8 cellular contexts compared by ENCODE assay signal in genomic region chr3:37974121-37974927, GRCh38. TPM values are rescaled to one million over a fixed set of nuclear protein-coding genes. Genes with fewer than 3 reads are reported as not detected.
DNase-seq lines count a peak whose midpoint lies in the region; ATAC-seq and TF ChIP-seq lines count a peak whose summit lies in the region.

No MANE protein-coding gene starts in this region.

- H3K27ac Mint-ChIP-seq in HFFc6 (peak overlapping the region; percentile 38; the same call in 1 of the 2 replicates), endothelial cell (ENCODE audit: unreplicated experiment) (peak overlapping the region; percentile 85)
- H3K27ac Mint-ChIP-seq in activated CD8-positive, alpha-beta T cell treated with anti-CD3 and anti-CD28 coated beads for 36 hours: no peak overlapping the region

- H3K36me3 Mint-ChIP-seq in HFFc6 (ENCODE audit: low read depth) (peaks cover 12% of the 10 kb centered on the region; the same call in 1 of the 2 replicates), endothelial cell (ENCODE audit: low read depth, unreplicated experiment) (peaks cover 33% of the 10 kb centered on the region)
- H3K36me3 Mint-ChIP-seq in activated CD8-positive, alpha-beta T cell treated with anti-CD3 and anti-CD28 coated beads for 36 hours (ENCODE audit: low read depth): no peaks in the 10 kb centered on the region

- POLR2A ChIA-PET in activated CD8-positive, alpha-beta T cell treated with anti-CD3 and anti-CD28 coated beads for 36 hours (lab: Charles Lee): interaction anchor here (0.8 to 0.9 kb wide), 2 partner anchors 16 to 23 kb away, joined by 3 read pairs; no protein-coding TSS in a partner anchor

- H3K4me1 Mint-ChIP-seq in HFFc6 (ENCODE audit: low read depth) (peaks cover 18% of the 10 kb centered on the region), endothelial cell (ENCODE audit: unreplicated experiment) (peaks cover 44% of the 10 kb centered on the region)
- peaks cover 4% of the 10 kb centered on the region for H3K4me1 Mint-ChIP-seq in activated CD8-positive, alpha-beta T cell treated with anti-CD3 and anti-CD28 coated beads for 36 hours (ENCODE audit: low read depth)

- no peaks in the 10 kb centered on the region; the same call in 1 of the 2 replicates for H3K27me3 Mint-ChIP-seq in HFFc6 (ENCODE audit: insufficient read depth)
- no peaks in the 10 kb centered on the region for H3K27me3 Mint-ChIP-seq in activated CD8-positive, alpha-beta T cell treated with anti-CD3 and anti-CD28 coated beads for 36 hours
- peaks cover 9% of the 10 kb centered on the region for H3K27me3 Mint-ChIP-seq in endothelial cell (ENCODE audit: unreplicated experiment)

- H3K9me3 Mint-ChIP-seq in HFFc6 (no peaks in the 10 kb centered on the region), endothelial cell (ENCODE audit: unreplicated experiment) (no peaks in the 10 kb centered on the region)
- H3K9me3 Mint-ChIP-seq in activated CD8-positive, alpha-beta T cell treated with anti-CD3 and anti-CD28 coated beads for 36 hours: no peaks in the 10 kb centered on the region

- DNase-seq in NCI-H510A treated with DMSO at 0.1 percent for 48 hours (lab: John Stamatoyannopoulos, UW): peak; percentile 17
- DNase-seq in NCI-H510A (lab: John Stamatoyannopoulos, UW): no peak
- peak; percentile 48 for DNase-seq in HFFc6
- DNase-seq in NCI-H2029 treated with DMSO at 0.1 percent for 48 hours (lab: John Stamatoyannopoulos, UW): peak; percentile 39
- DNase-seq in activated CD8-positive, alpha-beta T cell treated with anti-CD3 and anti-CD28 coated beads for 36 hours: peak; percentile 83
- peak; percentile 77 for DNase-seq in endothelial cell (ENCODE audit: low spot score)
- peak; percentile 83 for DNase-seq in myocyte (ENCODE audit: low read depth)
- DNase-seq in stimulated activated CD8-positive, alpha-beta memory T cell treated with anti-CD3 and anti-CD28 coated beads, Interleukin-7, amount 100 ng/mL, for 4 hours (ENCODE audit: low read depth in 2 of 2): peak; percentile 29 to 44

- CTCF ChIA-PET in activated CD8-positive, alpha-beta T cell treated with anti-CD3 and anti-CD28 coated beads for 36 hours (lab: Charles Lee): interaction anchor here (0.5 to 5.6 kb wide), 41 partner anchors 11 to 506 kb away, joined by 3 to 65 read pairs (median 4); partner anchors contain the start of genes ACAA1, DLEC1 and XYLB

- TF ChIP-seq CTCF in HFFc6 (IDR thresholded peaks at IDR 0.05): peak; percentile 88
- TF ChIP-seq CTCF in activated CD8-positive, alpha-beta T cell treated with anti-CD3 and anti-CD28 coated beads for 36 hours (IDR thresholded peaks at IDR 0.05): peak; percentile 83
- TF ChIP-seq CTCF in endothelial cell (IDR thresholded peaks at IDR 0.05; ENCODE audit: unreplicated experiment): peak; percentile 73

- peak; percentile 98 for ATAC-seq in activated CD8-positive, alpha-beta T cell treated with anti-CD3 and anti-CD28 coated beads for 36 hours

- intact Hi-C loops in activated CD8-positive, alpha-beta T cell treated with anti-CD3 and anti-CD28 coated beads for 36 hours (cut with micrococcal nuclease): no loop called here

- no peak overlapping the region for H3K4me3 Mint-ChIP-seq in HFFc6
- H3K4me3 Mint-ChIP-seq in activated CD8-positive, alpha-beta T cell treated with anti-CD3 and anti-CD28 coated beads for 36 hours: no peak overlapping the region
- H3K4me3 Mint-ChIP-seq in endothelial cell (ENCODE audit: unreplicated experiment): peak overlapping the region; percentile 40

RNA-seq across cellular contexts. Expression of gene VILL, which starts 16.3 kb away (rescaled TPM):
- total RNA-seq in HFFc6 (2021; fragmentation: NEBNext Ultra II Directional; extraction: Animal tissue kit (Norgen Biotek cat#: 25700)): 1 to 10 TPM; 3.5 to 4.6 (median 3.7) TPM
- 10 to 100 TPM; 11.4 to 11.7 TPM for total RNA-seq in activated CD8-positive, alpha-beta T cell treated with anti-CD3 and anti-CD28 coated beads for 36 hours
- 13.7 TPM for total RNA-seq in endothelial cell (ENCODE audit: unreplicated experiment)
- 5.5 and 7.9 TPM in 2 replicates for total RNA-seq in myocyte
- 4.0 TPM for polyA plus RNA-seq in myocyte (2012)

RNA-seq across cellular contexts. Expression of gene PLCD1, which starts 55.1 kb away (rescaled TPM):
- total RNA-seq in HFFc6 (2021; fragmentation: NEBNext Ultra II Directional; extraction: Animal tissue kit (Norgen Biotek cat#: 25700)): 10 to 100 TPM; 11.1 to 22.4 (median 17.6) TPM
- 1 to 10 TPM; 6.2 to 8.2 TPM for total RNA-seq in activated CD8-positive, alpha-beta T cell treated with anti-CD3 and anti-CD28 coated beads for 36 hours
- total RNA-seq in endothelial cell (ENCODE audit: unreplicated experiment) (22.4 TPM), myocyte (11.2 and 19.6 TPM in 2 replicates)
- polyA plus RNA-seq in myocyte (2012): 23.5 TPM
